1 cellular context compared by ENCODE assay signal in the genomic region with DNA sequence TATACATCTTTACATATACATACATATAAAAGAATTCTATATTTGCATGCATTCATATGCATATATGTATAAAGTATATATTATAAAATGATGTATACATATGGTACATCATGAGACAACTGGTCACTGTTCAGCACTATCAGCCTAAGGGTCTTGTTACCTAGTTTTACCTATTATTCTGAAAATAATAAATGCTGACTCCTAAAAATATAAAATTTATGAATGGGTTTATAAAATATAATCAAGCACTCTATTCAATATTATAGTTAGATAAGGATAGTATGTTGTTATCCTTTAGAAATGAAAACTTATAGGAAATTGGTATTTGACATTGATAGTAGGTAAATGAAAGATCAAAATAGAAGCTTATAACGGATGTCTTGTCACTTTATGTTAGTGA.
TF ChIP-seq lines count a peak whose summit lies in the region.

No MANE protein-coding gene starts in this region.

TF ChIP-seq in HepG2, 621 proteins besides CTCF, POLR2A, EP300 and RAD21 (continued from another document):
- no peak for TF ChIP-seq REST (IDR thresholded peaks at IDR 0.05; ENCODE audit: borderline replicate concordance in 1 of 2, low read depth in 1 of 2, low read length in 2 of 2)
- TF ChIP-seq SNAI1 (CRISPR knock-in tag; IDR thresholded peaks at IDR 0.05; ENCODE audit: borderline replicate concordance), result no peak
TF ChIP-seq in HepG2: peak in this region for 2.
